11 cellular contexts compared by ENCODE assay signal in genomic region chr22:19958083-19959042, GRCh38. TPM values are rescaled to one million over a fixed set of nuclear protein-coding genes. Genes with fewer than 3 reads are reported as not detected.
A peak's percentile ranks its signal among the peaks of the same experiment; 100 is the strongest.
DNase-seq lines count a peak whose midpoint lies in the region; TF ChIP-seq lines count a peak whose summit lies in the region.
"Had no signal": no experiment of that assay in that cellular context is flagged by ENCODE, and none has a peak within 500 bp of the region (broad histone marks: within the 10 kb centered on the region; RNA-seq: fewer than 3 reads in every experiment).

No MANE protein-coding gene starts in this region.

- no peaks in the 10 kb centered on the region for H3F3A ChIP-seq in MM.1S (ENCODE audit: insufficient read depth, low read length)

- TF ChIP-seq CTCF in coronary artery (IDR thresholded peaks at IDR 0.05) (no peak), kidney epithelial cell (IDR thresholded peaks at IDR 0.05; ENCODE audit: insufficient read depth, low read length, poor library complexity, severe bottlenecking) (no peak), MM.1S (IDR thresholded peaks at IDR 0.05; ENCODE audit: low read length) (no peak)

- no peaks in the 10 kb centered on the region for H3K36me3 ChIP-seq in kidney epithelial cell (ENCODE audit: control insufficient read depth, insufficient read depth, low read length)
- peaks cover 0 to 15% (median under 1%) of the 10 kb centered on the region in 5 donors for H3K36me3 ChIP-seq in subcutaneous abdominal adipose tissue (ENCODE audit: control insufficient read depth in 5 of 5, insufficient read depth in 5 of 5, low read length in 5 of 5)
- H3K36me3 ChIP-seq in MM.1S (replicated peaks; ENCODE audit: insufficient read depth, low read length), result no peaks in the 10 kb centered on the region

- H3K9me3 ChIP-seq in subcutaneous abdominal adipose tissue (ENCODE audit: control insufficient read depth in 5 of 5, low read length in 5 of 5) (no peaks in the 10 kb centered on the region), MM.1S (replicated peaks; ENCODE audit: insufficient read depth, low read length) (no peaks in the 10 kb centered on the region)
- H3K9me3 ChIP-seq: psoas muscle had no signal

- no peak overlapping the region for H2AFZ ChIP-seq in MM.1S (ENCODE audit: low read length)

- H3K27me3 ChIP-seq in kidney epithelial cell (ENCODE audit: control insufficient read depth, insufficient read depth, low read length) (no peaks in the 10 kb centered on the region), subcutaneous abdominal adipose tissue (ENCODE audit: control insufficient read depth in 5 of 5, insufficient read depth in 4 of 5, low read length in 5 of 5) (no peaks in the 10 kb centered on the region), MM.1S (replicated peaks; ENCODE audit: insufficient read depth, low read length) (no peaks in the 10 kb centered on the region)

- H3K9ac ChIP-seq in subcutaneous abdominal adipose tissue (ENCODE audit: low read length in 5 of 5) (peak overlapping the region in 1 of 5 donors; percentile 31), MM.1S (ENCODE audit: low read length) (no peak overlapping the region)

- no peaks in the 10 kb centered on the region for H3K79me2 ChIP-seq in MM.1S (ENCODE audit: low read length)

- no peaks in the 10 kb centered on the region for H4K20me1 ChIP-seq in MM.1S (ENCODE audit: insufficient read depth, low read length)

- H3K9me2 ChIP-seq in MM.1S (replicated peaks; ENCODE audit: insufficient read depth, low read length), result no peaks in the 10 kb centered on the region

- H3K4me2 ChIP-seq in MM.1S (ENCODE audit: low read depth, low read length), result no peak overlapping the region

- H3K4me3 ChIP-seq in coronary artery, result no peak overlapping the region
- peak overlapping the region; percentile 15 for H3K4me3 ChIP-seq in kidney epithelial cell (ENCODE audit: low read depth, low read length)
- H3K4me3 ChIP-seq in subcutaneous abdominal adipose tissue (ENCODE audit: low read depth in 1 of 5, low read length in 5 of 5), result peak overlapping the region in 3 of 5 donors; percentile 8 to 43 (median 36)
- no peak overlapping the region for H3K4me3 ChIP-seq in MM.1S (ENCODE audit: low read length)

- H3K27ac ChIP-seq in coronary artery (peak overlapping the region; percentile 47 to 68), subcutaneous abdominal adipose tissue (ENCODE audit: low read depth, low read length) (no peak overlapping the region), MM.1S (ENCODE audit: low read length) (no peak overlapping the region)
- H3K27ac ChIP-seq: psoas muscle had no signal

- DNase-seq in HCEC 1CT (peak; percentile 48), coronary artery (ENCODE audit: low spot score) (no peak), kidney epithelial cell (ENCODE audit: low read depth) (no peak), NCI-H1417 (lab: John Stamatoyannopoulos, UW) (no peak), SW 1271 (lab: John Stamatoyannopoulos, UW) (no peak), MM.1S (no peak)
- DNase-seq in effector CD4-positive, alpha-beta T cell, result no peak
- DNase-seq: activated CD4-positive, alpha-beta T cell treated with anti-CD3 and anti-CD28 coated beads, Interleukin-2, amount 50 U/mL, for 4 hours; NCI-H2029 treated with DMSO at 0.1 percent for 48 hours had no signal

- peaks cover 2 to 44% (median 25%) of the 10 kb centered on the region in 5 donors for H3K4me1 ChIP-seq in subcutaneous abdominal adipose tissue (ENCODE audit: control insufficient read depth in 5 of 5, insufficient read depth in 5 of 5, low read length in 5 of 5)
- H3K4me1 ChIP-seq in MM.1S (ENCODE audit: low read length), result peaks cover 3% of the 10 kb centered on the region; the same call in 1 of the 2 replicates

RNA-seq across cellular contexts. Expression of gene TXNRD2, which starts 16.7 kb away (rescaled TPM):
- 30.0 and 50.4 TPM in 2 replicates for total RNA-seq in kidney epithelial cell

RNA-seq across cellular contexts. Expression of gene COMT, which starts 16.8 kb away (rescaled TPM):
- 371 and 403 TPM in 2 replicates for total RNA-seq in kidney epithelial cell

RNA-seq across cellular contexts. Expression of gene ARVCF, which starts 58.3 kb away (rescaled TPM):
- 74.5 and 107 TPM in 2 replicates for total RNA-seq in kidney epithelial cell

Comparison
In these comparisons a context has a peak if more than half of its experiments do, and no peak if none do; other contexts are left out.
1. H3K27ac ChIP-seq: peak in coronary artery (2 of 2); none in subcutaneous abdominal adipose tissue (single experiment) and MM.1S (single experiment).
2. H3K4me3 ChIP-seq: peak in kidney epithelial cell (single experiment) and subcutaneous abdominal adipose tissue (3 of 5); none in coronary artery (single experiment) and MM.1S (single experiment).